Comparison of ENCODE assay signal across 1 cellular context in the genomic region with DNA sequence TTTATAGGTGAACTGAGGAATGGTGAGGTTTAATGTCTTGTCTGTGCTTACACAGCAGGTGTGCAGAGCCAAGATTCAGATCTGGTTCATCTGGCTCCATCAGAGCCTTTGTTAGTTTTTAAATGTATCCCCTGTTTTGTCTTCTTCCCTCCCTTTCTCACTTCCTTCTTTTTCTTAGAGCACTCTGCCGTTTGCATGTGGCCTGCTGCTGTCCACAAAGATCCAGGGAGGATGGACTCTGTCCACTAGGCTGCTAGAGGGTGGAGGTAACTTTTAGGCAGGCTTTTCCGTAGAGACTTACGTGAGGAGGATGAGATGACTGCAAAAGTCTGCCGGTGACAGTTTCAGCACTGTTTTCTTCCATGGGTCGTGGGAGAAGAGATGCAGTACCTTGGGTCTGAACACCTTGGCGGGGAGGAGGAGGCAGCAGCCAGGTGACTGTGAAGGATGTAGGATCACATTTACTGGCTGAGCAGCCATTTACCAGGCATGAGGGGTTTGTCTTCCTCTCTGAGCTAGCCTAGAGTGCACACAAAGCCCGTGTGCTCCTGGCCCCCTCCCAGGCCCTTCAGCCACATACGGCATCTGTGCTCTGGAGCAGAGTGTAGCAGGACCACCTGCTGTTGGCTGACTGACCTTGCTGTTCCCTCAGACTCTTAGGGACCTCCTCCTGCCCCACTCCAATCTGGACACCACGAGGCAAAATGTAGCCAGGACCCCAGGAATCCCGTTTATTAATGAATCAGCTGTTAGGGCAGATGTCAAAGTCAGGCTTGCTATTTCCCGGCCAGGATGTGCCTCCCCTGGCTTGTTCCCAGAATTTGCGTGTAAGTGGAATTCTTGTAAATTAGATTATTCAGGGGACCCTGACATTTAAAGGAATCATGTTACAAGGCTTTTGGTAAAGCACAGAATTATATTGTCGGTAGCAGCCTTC.
TF ChIP-seq lines count a peak whose summit lies in the region.

No MANE protein-coding gene starts in this region.

TF ChIP-seq in HCT116, 20 proteins besides CTCF, POLR2A, EP300 and RAD21 (continued from another document):
- no peak for TF ChIP-seq TCF7L2 (IDR thresholded peaks at IDR 0.05; ENCODE audit: borderline replicate concordance, extremely low read depth, insufficient read depth, insufficient read length)
- TF ChIP-seq ELF1 (IDR thresholded peaks at IDR 0.05; ENCODE audit: borderline replicate concordance, low read depth), result no peak
- no peak for TF ChIP-seq ZBTB33 (IDR thresholded peaks at IDR 0.05; ENCODE audit: extremely low read depth, insufficient replicate concordance, low read length)
- TF ChIP-seq, protein P1, sequence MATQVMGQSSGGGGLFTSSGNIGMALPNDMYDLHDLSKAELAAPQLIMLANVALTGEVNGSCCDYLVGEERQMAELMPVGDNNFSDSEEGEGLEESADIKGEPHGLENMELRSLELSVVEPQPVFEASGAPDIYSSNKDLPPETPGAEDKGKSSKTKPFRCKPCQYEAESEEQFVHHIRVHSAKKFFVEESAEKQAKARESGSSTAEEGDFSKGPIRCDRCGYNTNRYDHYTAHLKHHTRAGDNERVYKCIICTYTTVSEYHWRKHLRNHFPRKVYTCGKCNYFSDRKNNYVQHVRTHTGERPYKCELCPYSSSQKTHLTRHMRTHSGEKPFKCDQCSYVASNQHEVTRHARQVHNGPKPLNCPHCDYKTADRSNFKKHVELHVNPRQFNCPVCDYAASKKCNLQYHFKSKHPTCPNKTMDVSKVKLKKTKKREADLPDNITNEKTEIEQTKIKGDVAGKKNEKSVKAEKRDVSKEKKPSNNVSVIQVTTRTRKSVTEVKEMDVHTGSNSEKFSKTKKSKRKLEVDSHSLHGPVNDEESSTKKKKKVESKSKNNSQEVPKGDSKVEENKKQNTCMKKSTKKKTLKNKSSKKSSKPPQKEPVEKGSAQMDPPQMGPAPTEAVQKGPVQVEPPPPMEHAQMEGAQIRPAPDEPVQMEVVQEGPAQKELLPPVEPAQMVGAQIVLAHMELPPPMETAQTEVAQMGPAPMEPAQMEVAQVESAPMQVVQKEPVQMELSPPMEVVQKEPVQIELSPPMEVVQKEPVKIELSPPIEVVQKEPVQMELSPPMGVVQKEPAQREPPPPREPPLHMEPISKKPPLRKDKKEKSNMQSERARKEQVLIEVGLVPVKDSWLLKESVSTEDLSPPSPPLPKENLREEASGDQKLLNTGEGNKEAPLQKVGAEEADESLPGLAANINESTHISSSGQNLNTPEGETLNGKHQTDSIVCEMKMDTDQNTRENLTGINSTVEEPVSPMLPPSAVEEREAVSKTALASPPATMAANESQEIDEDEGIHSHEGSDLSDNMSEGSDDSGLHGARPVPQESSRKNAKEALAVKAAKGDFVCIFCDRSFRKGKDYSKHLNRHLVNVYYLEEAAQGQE (IDR thresholded peaks at IDR 0.05; ENCODE audit: low read depth), result no peak
- TF ChIP-seq EZH2phosphoT487 (IDR thresholded peaks at IDR 0.05; ENCODE audit: borderline replicate concordance), result no peak
TF ChIP-seq in HCT116: peak in this region for 0.
